Comparison of ENCODE assay signal across 9 cellular contexts in genomic region chr12:90909069-90909676, GRCh38. TPM values are rescaled to one million over a fixed set of nuclear protein-coding genes. Genes with fewer than 3 reads are reported as not detected.
DNase-seq lines count a peak whose midpoint lies in the region; ATAC-seq, FAIRE-seq and TF ChIP-seq lines count a peak whose summit lies in the region.
"Had no signal": no experiment of that assay in that cellular context is flagged by ENCODE, and none has a peak within 500 bp of the region (broad histone marks: within the 10 kb centered on the region; RNA-seq: fewer than 3 reads in every experiment).

No MANE protein-coding gene starts in this region.

- H3K4me2 ChIP-seq in OCI-LY1 (ENCODE audit: low read length), result no peak overlapping the region

- H3K79me2 ChIP-seq in OCI-LY1 (ENCODE audit: insufficient read depth, low read length), result no peaks in the 10 kb centered on the region

- no peak overlapping the region for H3K27ac Mint-ChIP-seq in neural crest cell (ENCODE audit: unreplicated experiment)

- H3K4me3 ChIP-seq in OCI-LY1 (ENCODE audit: low read depth, low read length, poor library complexity, severe bottlenecking), result no peak overlapping the region

- H3K4me1 Mint-ChIP-seq in neural crest cell, result peaks cover 8% of the 10 kb centered on the region

- H3K27me3 ChIP-seq in OCI-LY1 (ENCODE audit: insufficient read depth, low read length), result no peaks in the 10 kb centered on the region

- no peaks in the 10 kb centered on the region for H3K4me1 ChIP-seq in OCI-LY1 (ENCODE audit: insufficient read depth, low read length, severe bottlenecking)

- FAIRE-seq in H54 (lab: Jason Lieb, UNC) (peak; percentile 78), endometrium (lab: Jason Lieb, UNC) (peak; percentile 37)
- FAIRE-seq: frontal cortex had no signal

- no peak for ATAC-seq in HG03039 (IDR thresholded peaks at IDR 0.05; ENCODE audit: unreplicated experiment)
- ATAC-seq in GM18909 (IDR thresholded peaks at IDR 0.05; ENCODE audit: poor library complexity, unreplicated experiment), result no peak

- H3K9me3 ChIP-seq in OCI-LY1 (ENCODE audit: low read length), result no peaks in the 10 kb centered on the region

- no peak overlapping the region for H2AFZ ChIP-seq in OCI-LY1 (ENCODE audit: low read length)

- TF ChIP-seq CTCF in OCI-LY1 (IDR thresholded peaks at IDR 0.05; ENCODE audit: low read length) (peak; percentile 62), neural crest cell (conservative IDR thresholded peaks at IDR 0.05) (peak; percentile 82)

- H3F3A ChIP-seq in OCI-LY1 (ENCODE audit: insufficient read depth, low read length), result no peaks in the 10 kb centered on the region

- H3K36me3 Mint-ChIP-seq in neural crest cell (ENCODE audit: low read depth), result no peaks in the 10 kb centered on the region

- DNase-seq in Ammon's horn (ENCODE audit: low spot score), result peak; percentile 37
- no peak for DNase-seq in H54 (ENCODE audit: insufficient read length, low spot score)
- peak; percentile 30 for DNase-seq in neural crest cell (ENCODE audit: low read depth, low spot score)
- DNase-seq in activated effector memory CD4-positive, alpha-beta T cell treated with anti-CD3 and anti-CD28 coated beads, Interleukin-2, amount 50 U/mL, for 16 hours, result no peak

- no peaks in the 10 kb centered on the region for H3K27me3 Mint-ChIP-seq in neural crest cell (ENCODE audit: low read depth)

- H3K9me3 Mint-ChIP-seq in neural crest cell, result peaks cover 2% of the 10 kb centered on the region

- H4K20me1 ChIP-seq in OCI-LY1 (ENCODE audit: insufficient read depth, low read length), result no peaks in the 10 kb centered on the region

- H3K27ac ChIP-seq in OCI-LY1 (ENCODE audit: low read depth, low read length, poor library complexity, severe bottlenecking), result no peak overlapping the region

- H3K4me3 Mint-ChIP-seq in neural crest cell, result no peak overlapping the region

- H3K9ac ChIP-seq in OCI-LY1 (ENCODE audit: low read length), result no peak overlapping the region

- H3K9me2 ChIP-seq in OCI-LY1 (ENCODE audit: low read depth, low read length), result no peaks in the 10 kb centered on the region

- H3K36me3 ChIP-seq in OCI-LY1 (ENCODE audit: insufficient read depth, low read length), result no peaks in the 10 kb centered on the region

- no peak for TF ChIP-seq POLR2A in H54 (IDR thresholded peaks at IDR 0.05; ENCODE audit: low read depth, low read length)

RNA-seq across cellular contexts. Expression of gene CCER1, which starts 45.8 kb away (rescaled TPM):
- total RNA-seq in neural crest cell, result not detected in 2 replicates
- total RNA-seq: frontal cortex had no signal

Comparison
In these comparisons a context has a peak if more than half of its experiments do, and no peak if none do; other contexts are left out.
1. DNase-seq: peak in Ammon's horn (single experiment) and neural crest cell (single experiment); none in H54 (single experiment) and activated effector memory CD4-positive, alpha-beta T cell treated with anti-CD3 and anti-CD28 coated beads, Interleukin-2, amount 50 U/mL, for 16 hours (single experiment).